8 cellular contexts compared by ENCODE assay signal in genomic region chr10:72257051-72257892, GRCh38. TPM values are rescaled to one million over a fixed set of nuclear protein-coding genes. Genes with fewer than 3 reads are reported as not detected.
DNase-seq lines count a peak whose midpoint lies in the region; ATAC-seq and TF ChIP-seq lines count a peak whose summit lies in the region.

No MANE protein-coding gene starts in this region.

- H3K27ac ChIP-seq in ACC112 (ENCODE audit: low read depth, low read length) (peak overlapping the region; percentile 42), H9 (ENCODE audit: insufficient read length, low read depth, low read length) (no peak overlapping the region)

- no peak overlapping the region for H2AK5ac ChIP-seq in H9 (ENCODE audit: insufficient read length, low read length)

- H2BK12ac ChIP-seq in H9 (ENCODE audit: insufficient read length, low read depth, low read length): no peak overlapping the region

- peaks cover 4% of the 10 kb centered on the region for H3K23me2 ChIP-seq in H9 (ENCODE audit: insufficient read length, low read depth, low read length, poor library complexity, severe bottlenecking)

- H2AFZ ChIP-seq in ACC112 (ENCODE audit: low read length, unreplicated experiment) (no peak overlapping the region), H9 (ENCODE audit: low read length) (no peak overlapping the region)

- no peak overlapping the region for H3K14ac ChIP-seq in H9 (ENCODE audit: insufficient read depth, low read length)

- H3K27ac Mint-ChIP-seq in H9: peak overlapping the region; percentile 46 to 79 (median 64); a peak in 4 of 7 replicates
- peak overlapping the region; percentile 76 for H3K27ac Mint-ChIP-seq in activated T-helper 2 cell treated with anti-CD3 and anti-CD28 coated beads, Interferon-gamma antibody, Interleukin-2, Interleukin-4, amounts not matched to agents 10 μg/mL and 5 μg/mL and 100 μg/mL, durations not matched to agents 14 hours and 24 hours and 36 hours

- no peak overlapping the region for H3K56ac ChIP-seq in H9 (ENCODE audit: insufficient read length, low read depth, low read length)

- H3K4ac ChIP-seq in H9 (ENCODE audit: low read depth, low read length): no peak overlapping the region

- H2BK20ac ChIP-seq in H9 (ENCODE audit: low read depth, low read length, poor library complexity, severe bottlenecking): no peak overlapping the region

- no peak overlapping the region for H2BK120ac ChIP-seq in H9 (ENCODE audit: low read depth, low read length, poor library complexity, severe bottlenecking)

- H3K36me3 ChIP-seq in ACC112 (ENCODE audit: insufficient read depth, low read length): no peaks in the 10 kb centered on the region

- ATAC-seq in GM18861 (IDR thresholded peaks at IDR 0.05; ENCODE audit: unreplicated experiment): no peak

- DNase-seq in H9: no peak
- DNase-seq in activated T-helper 2 cell treated with anti-CD3 and anti-CD28 coated beads, Interferon-gamma antibody, Interleukin-2, Interleukin-4, amounts not matched to agents 10 μg/mL and 5 μg/mL and 100 μg/mL, durations not matched to agents 14 hours and 24 hours and 36 hours (ENCODE audit: low spot score): no peak
- DNase-seq in medulla oblongata (ENCODE audit: extremely low spot score): peak; percentile 85
- no peak for DNase-seq in NCI-H146 (lab: John Stamatoyannopoulos, UW)
- DNase-seq in NCI-H774 (lab: John Stamatoyannopoulos, UW): no peak
- DNase-seq in NCI-H446 (lab: John Stamatoyannopoulos, UW): no peak

- H2BK15ac ChIP-seq in H9 (ENCODE audit: low read depth, low read length): no peak overlapping the region

- H4K91ac ChIP-seq in H9 (ENCODE audit: insufficient read length, low read depth, low read length): no peak overlapping the region

- H3K79me2 ChIP-seq in ACC112 (ENCODE audit: control insufficient read depth, insufficient read depth, low read length, unreplicated experiment): no peaks in the 10 kb centered on the region
- no peaks in the 10 kb centered on the region for H3K79me2 ChIP-seq in H9 (ENCODE audit: insufficient read depth, low read length)

- no peaks in the 10 kb centered on the region; a peak in 1 of 5 replicates for H3K9me3 Mint-ChIP-seq in H9
- no peaks in the 10 kb centered on the region for H3K9me3 Mint-ChIP-seq in activated T-helper 2 cell treated with anti-CD3 and anti-CD28 coated beads, Interferon-gamma antibody, Interleukin-2, Interleukin-4, amounts not matched to agents 10 μg/mL and 5 μg/mL and 100 μg/mL, durations not matched to agents 14 hours and 24 hours and 36 hours

- no peaks in the 10 kb centered on the region for H3K79me1 ChIP-seq in H9 (ENCODE audit: insufficient read depth, low read depth, low read length, poor library complexity, severe bottlenecking)

- H4K8ac ChIP-seq in H9 (replicated peaks; ENCODE audit: insufficient read length, low read depth, low read length): no peak overlapping the region

- intact Hi-C loops in activated T-helper 2 cell treated with anti-CD3 and anti-CD28 coated beads, Interferon-gamma antibody, Interleukin-2, Interleukin-4, amounts not matched to agents 10 μg/mL and 5 μg/mL and 100 μg/mL, durations not matched to agents 14 hours and 24 hours and 36 hours (cut with micrococcal nuclease): no loop called here

- no peak overlapping the region for H4K5ac ChIP-seq in H9 (ENCODE audit: insufficient read length, low read depth, low read length)

- H3K9me3 ChIP-seq in H9 (ENCODE audit: control insufficient read depth, low read depth, low read length): no peaks in the 10 kb centered on the region

- H3K9ac ChIP-seq in H9 (ENCODE audit: extremely low read depth, insufficient read length, low read length): no peak overlapping the region

- no peak overlapping the region for H3K4me3 ChIP-seq in ACC112 (ENCODE audit: low read depth, low read length)

- no peak overlapping the region for H3T11ph ChIP-seq in H9 (ENCODE audit: low read length)

- H3K23ac ChIP-seq in H9 (ENCODE audit: insufficient read length, low read depth, low read length): no peak overlapping the region

- no peak overlapping the region for H3K4me2 ChIP-seq in H9 (ENCODE audit: insufficient read depth, insufficient read length, low read length)

- H3K27me3 ChIP-seq in ACC112 (ENCODE audit: insufficient read depth, low read length) (no peaks in the 10 kb centered on the region), H9 (ENCODE audit: insufficient read depth, low read length) (no peaks in the 10 kb centered on the region)

- no peaks in the 10 kb centered on the region for H3K36me3 Mint-ChIP-seq in H9 (ENCODE audit: insufficient read depth in 1 of 3, low read depth in 3 of 3)
- no peaks in the 10 kb centered on the region for H3K36me3 Mint-ChIP-seq in activated T-helper 2 cell treated with anti-CD3 and anti-CD28 coated beads, Interferon-gamma antibody, Interleukin-2, Interleukin-4, amounts not matched to agents 10 μg/mL and 5 μg/mL and 100 μg/mL, durations not matched to agents 14 hours and 24 hours and 36 hours (ENCODE audit: low read depth)

- WGBS in H9 (ENCODE audit: extremely low coverage, insufficient read length, low lambda C conversion rate): no CpG with 5 or more reads among the region's 8 CpGs

- H3K4me3 Mint-ChIP-seq in H9: no peak overlapping the region
- no peak overlapping the region for H3K4me3 Mint-ChIP-seq in activated T-helper 2 cell treated with anti-CD3 and anti-CD28 coated beads, Interferon-gamma antibody, Interleukin-2, Interleukin-4, amounts not matched to agents 10 μg/mL and 5 μg/mL and 100 μg/mL, durations not matched to agents 14 hours and 24 hours and 36 hours (ENCODE audit: low read depth)

- no peak for TF ChIP-seq CTCF in H9 (conservative IDR thresholded peaks at IDR 0.05)

- H4K20me1 ChIP-seq in H9 (ENCODE audit: control insufficient read depth, insufficient read depth, insufficient read length): no peaks in the 10 kb centered on the region

- no peak overlapping the region for H2BK5ac ChIP-seq in H9 (ENCODE audit: insufficient read length, low read length)

- peaks cover 66% of the 10 kb centered on the region for H3K4me1 ChIP-seq in ACC112 (ENCODE audit: control insufficient read depth, insufficient read depth, low read length, unreplicated experiment)
- H3K4me1 ChIP-seq in H9 (ENCODE audit: insufficient read depth, low read length): peaks cover 11% of the 10 kb centered on the region

- no peaks in the 10 kb centered on the region for H3K27me3 Mint-ChIP-seq in H9 (ENCODE audit: low read depth)
- no peaks in the 10 kb centered on the region for H3K27me3 Mint-ChIP-seq in activated T-helper 2 cell treated with anti-CD3 and anti-CD28 coated beads, Interferon-gamma antibody, Interleukin-2, Interleukin-4, amounts not matched to agents 10 μg/mL and 5 μg/mL and 100 μg/mL, durations not matched to agents 14 hours and 24 hours and 36 hours (ENCODE audit: low read depth)

- H3K4me1 Mint-ChIP-seq in H9: peaks cover 47 to 59% of the 10 kb centered on the region in 2 experiments
- H3K4me1 Mint-ChIP-seq in activated T-helper 2 cell treated with anti-CD3 and anti-CD28 coated beads, Interferon-gamma antibody, Interleukin-2, Interleukin-4, amounts not matched to agents 10 μg/mL and 5 μg/mL and 100 μg/mL, durations not matched to agents 14 hours and 24 hours and 36 hours (ENCODE audit: low read depth): peaks cover 64% of the 10 kb centered on the region

- H3K18ac ChIP-seq in H9 (ENCODE audit: insufficient read length, low read depth, low read length): no peak overlapping the region

RNA-seq across cellular contexts. Expression of gene DDIT4, which starts 16.5 kb away (rescaled TPM):
- total RNA-seq in H9 (2021): 82.9 and 84.0 TPM in 2 replicates
- 543 and 569 TPM in 2 replicates for total RNA-seq in activated T-helper 2 cell treated with anti-CD3 and anti-CD28 coated beads, Interferon-gamma antibody, Interleukin-2, Interleukin-4, amounts not matched to agents 10 μg/mL and 5 μg/mL and 100 μg/mL, durations not matched to agents 14 hours and 24 hours and 36 hours

RNA-seq across cellular contexts. Expression of gene ASCC1, which starts 41.2 kb away (rescaled TPM):
- 36.9 and 41.2 TPM in 2 replicates for total RNA-seq in H9 (2021)
- 46.2 and 49.6 TPM in 2 replicates for total RNA-seq in activated T-helper 2 cell treated with anti-CD3 and anti-CD28 coated beads, Interferon-gamma antibody, Interleukin-2, Interleukin-4, amounts not matched to agents 10 μg/mL and 5 μg/mL and 100 μg/mL, durations not matched to agents 14 hours and 24 hours and 36 hours

RNA-seq across cellular contexts. Expression of gene ANAPC16, which starts 41.5 kb away (rescaled TPM):
- 66.6 and 73.8 TPM in 2 replicates for total RNA-seq in H9 (2021)
- 94.1 and 95.9 TPM in 2 replicates for total RNA-seq in activated T-helper 2 cell treated with anti-CD3 and anti-CD28 coated beads, Interferon-gamma antibody, Interleukin-2, Interleukin-4, amounts not matched to agents 10 μg/mL and 5 μg/mL and 100 μg/mL, durations not matched to agents 14 hours and 24 hours and 36 hours
